7 cellular contexts compared by ENCODE assay signal in genomic region chr14:52918486-52918885, GRCh38. TPM values are rescaled to one million over a fixed set of nuclear protein-coding genes. Genes with fewer than 3 reads are reported as not detected.
DNase-seq lines count a peak whose midpoint lies in the region; ATAC-seq lines count a peak whose summit lies in the region.

No MANE protein-coding gene starts in this region.

- DNase-seq in M059J (ENCODE audit: low read depth), result peak; percentile 73
- peak; percentile 60 for DNase-seq in amniotic epithelial cell (ENCODE audit: low read depth)
- DNase-seq in lung microvascular endothelial cell (ENCODE audit: low read depth in 2 of 2), result peak; percentile 82 to 96
- DNase-seq in epidermal melanocyte (ENCODE audit: insufficient read length, low spot score), result no peak
- no peak for DNase-seq in islet precursor cell

- ATAC-seq in GM18499 (IDR thresholded peaks at IDR 0.05; ENCODE audit: insufficient read depth, unreplicated experiment) (peak; percentile 93), GM21717 (IDR thresholded peaks at IDR 0.05; ENCODE audit: unreplicated experiment) (peak; percentile 79)

RNA-seq across cellular contexts. Expression of gene FERMT2, which starts 32.4 kb away (rescaled TPM):
- total RNA-seq in M059J (2014; rRNA removed; shearing (Covaris generic)), result 64.2 and 80.1 TPM in 2 replicates
- 58.6 and 61.3 TPM in 2 replicates for total RNA-seq in lung microvascular endothelial cell

Comparison
In these comparisons a context has a peak if more than half of its experiments do, and no peak if none do; other contexts are left out.
1. DNase-seq: peak in M059J (single experiment), amniotic epithelial cell (single experiment) and lung microvascular endothelial cell (2 of 2); none in epidermal melanocyte (single experiment) and islet precursor cell (single experiment).